ENCODE assay signal across 18 cellular contexts in the genomic region with DNA sequence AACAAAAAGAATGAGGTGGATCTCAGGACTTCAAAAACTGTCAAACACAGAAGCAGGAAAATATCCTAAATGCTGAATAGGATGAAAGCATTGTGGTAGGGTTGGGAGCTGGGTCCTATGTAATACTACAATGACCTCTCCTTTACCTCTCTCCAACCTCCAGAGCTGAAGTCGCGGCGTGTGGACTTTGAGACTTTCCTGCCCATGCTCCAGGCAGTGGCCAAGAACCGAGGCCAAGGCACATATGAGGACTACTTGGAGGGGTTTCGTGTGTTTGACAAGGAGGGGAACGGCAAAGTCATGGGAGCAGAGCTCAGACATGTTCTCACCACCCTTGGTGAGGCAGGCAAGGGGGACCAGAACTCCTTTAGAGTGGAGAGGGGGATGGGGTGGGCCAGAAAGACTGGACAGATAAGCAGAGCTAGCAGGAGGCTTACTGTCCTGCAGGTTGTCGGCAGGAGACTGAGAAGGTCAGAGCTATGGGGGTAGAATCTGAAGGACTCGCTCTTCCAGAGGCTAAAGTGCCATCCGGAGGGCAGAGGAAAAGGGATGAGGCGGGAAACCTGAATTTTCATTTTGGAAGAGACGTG. TPM values are rescaled to one million over a fixed set of nuclear protein-coding genes. Genes with fewer than 3 reads are reported as not detected.
DNase-seq lines count a peak whose midpoint lies in the region; ATAC-seq and TF ChIP-seq lines count a peak whose summit lies in the region.
"Had no signal": no experiment of that assay in that cellular context is flagged by ENCODE, and none has a peak within 500 bp of the region (broad histone marks: within the 10 kb centered on the region; RNA-seq: fewer than 3 reads in every experiment).

No MANE protein-coding gene starts in this region.

- H3K36me3 ChIP-seq in psoas muscle (ENCODE audit: insufficient read depth in 1 of 2, low read depth in 1 of 2), result peaks cover 7 to 10% of the 10 kb centered on the region in 2 donors

- H3K4me1 Mint-ChIP-seq in activated CD4-positive, alpha-beta T cell treated with anti-CD3 and anti-CD28 coated beads, Interleukin-2, amount 10 ng/mL, durations not matched to agents 7 days and 5 days, result peaks cover 65% of the 10 kb centered on the region
- peaks cover 58 to 66% of the 10 kb centered on the region in 2 donors for H3K4me1 Mint-ChIP-seq in immature natural killer cell

- peak overlapping the region; percentile 47 for H3K27ac Mint-ChIP-seq in activated CD4-positive, alpha-beta T cell treated with anti-CD3 and anti-CD28 coated beads, Interleukin-2, amount 10 ng/mL, durations not matched to agents 7 days and 5 days
- peak overlapping the region in 1 of 6 donors; percentile 59 for H3K27ac Mint-ChIP-seq in immature natural killer cell

- H3K9me3 ChIP-seq in psoas muscle, result no peaks in the 10 kb centered on the region
- H3K9me3 ChIP-seq: A549, thoracic aorta had no signal

- intact Hi-C loops in psoas muscle (cut with DNase I), result loop anchor here in 1 of 2 donors (5.0 kb wide), 1 partner anchor 33 kb away; no protein-coding TSS in a partner anchor
- intact Hi-C loops in dorsolateral prefrontal cortex (cut with DNase I), result no loop called here

- ATAC-seq in psoas muscle, result no peak
- ATAC-seq: A549, SK-N-SH treated with all-trans-retinoic acid at 6 μM for 48 hours had no signal

- no peaks in the 10 kb centered on the region for H3K9me3 Mint-ChIP-seq in activated CD4-positive, alpha-beta T cell treated with anti-CD3 and anti-CD28 coated beads, Interleukin-2, amount 10 ng/mL, durations not matched to agents 7 days and 5 days
- H3K9me3 Mint-ChIP-seq in immature natural killer cell, result no peaks in the 10 kb centered on the region

- H3K27me3 ChIP-seq in psoas muscle (ENCODE audit: insufficient read depth in 3 of 3, low read length in 2 of 3) (no peaks in the 10 kb centered on the region), dorsolateral prefrontal cortex (no peaks in the 10 kb centered on the region)

- H3K27me3 Mint-ChIP-seq in activated CD4-positive, alpha-beta T cell treated with anti-CD3 and anti-CD28 coated beads, Interleukin-2, amount 10 ng/mL, durations not matched to agents 7 days and 5 days, result no peaks in the 10 kb centered on the region
- peaks cover 8 to 35% (median 16%) of the 10 kb centered on the region in 3 donors for H3K27me3 Mint-ChIP-seq in immature natural killer cell (ENCODE audit: low read depth in 3 of 3)

- POLR2A ChIA-PET in activated CD4-positive, alpha-beta T cell treated with anti-CD3 and anti-CD28 coated beads, Interleukin-2, amount 10 ng/mL, durations not matched to agents 7 days and 5 days (lab: Charles Lee), result no interaction called here

- TF ChIP-seq CTCF in VCaP (conservative IDR thresholded peaks at IDR 0.05) (no peak), psoas muscle (IDR thresholded peaks at IDR 0.05) (no peak), dorsolateral prefrontal cortex (IDR thresholded peaks at IDR 0.05 in 54 of 56, conservative IDR thresholded peaks at IDR 0.05 in 2 of 56; ENCODE audit: low read depth in 1 of 56, partially characterized antibody in 56 of 56) (no peak)

- H3K4me1 ChIP-seq in psoas muscle, result peaks cover 34% of the 10 kb centered on the region

- H3K27ac ChIP-seq in VCaP, result peak overlapping the region; percentile 94
- H3K27ac ChIP-seq in psoas muscle, result peak overlapping the region; percentile 15
- peak overlapping the region in 1 of 59 donors; percentile 27 for H3K27ac ChIP-seq in dorsolateral prefrontal cortex
- H3K27ac ChIP-seq: A549, thoracic aorta had no signal

- 84 to 91% (median 87%) methylated on average over 11 of the region's 11 CpGs for WGBS in psoas muscle, 3 donors

- peaks cover 41% of the 10 kb centered on the region for H3K36me3 Mint-ChIP-seq in activated CD4-positive, alpha-beta T cell treated with anti-CD3 and anti-CD28 coated beads, Interleukin-2, amount 10 ng/mL, durations not matched to agents 7 days and 5 days (ENCODE audit: low read depth)
- peaks cover 6 to 7% (median 7%) of the 10 kb centered on the region in 3 donors for H3K36me3 Mint-ChIP-seq in immature natural killer cell

- H3K4me3 ChIP-seq in psoas muscle, result peak overlapping the region; percentile 75
- no peak overlapping the region for H3K4me3 ChIP-seq in dorsolateral prefrontal cortex
- H3K4me3 ChIP-seq: A549, thoracic aorta had no signal

- DNase-seq in activated CD4-positive, alpha-beta T cell treated with anti-CD3 and anti-CD28 coated beads, Interleukin-2, amount 10 ng/mL, durations not matched to agents 7 days and 5 days, result no peak
- DNase-seq in activated CD4-positive, alpha-beta T cell treated with anti-CD3 and anti-CD28 coated beads, Interleukin-2, amount 50 U/mL, for 48 hours, result no peak
- DNase-seq in immature natural killer cell (no peak), psoas muscle (no peak), dorsolateral prefrontal cortex (no peak), globus pallidus (ENCODE audit: low spot score) (no peak), cerebellum (ENCODE audit: low spot score) (no peak)
- DNase-seq: activated CD4-positive, CD25-positive, alpha-beta regulatory T cell; GF-D8; hypothalamus; NCI-H1694; NCI-H510A; retina; stimulated activated CD4-positive, alpha-beta T cell treated with anti-CD3 and anti-CD28 coated beads, Interleukin-1b, Interleukin-23, amount 100 ng/mL, for 48 hours had no signal

- CTCF ChIA-PET in activated CD4-positive, alpha-beta T cell treated with anti-CD3 and anti-CD28 coated beads, Interleukin-2, amount 10 ng/mL, durations not matched to agents 7 days and 5 days (lab: Charles Lee), result interaction anchor here (0.5 to 2.7 kb wide), 9 partner anchors 8 to 103 kb away, joined by 3 to 14 read pairs (median 4); partner anchors contain the start of genes ANKRD52, ESYT1, SMARCC2 and ZC3H10

- peak overlapping the region; percentile 3 for H3K4me3 Mint-ChIP-seq in activated CD4-positive, alpha-beta T cell treated with anti-CD3 and anti-CD28 coated beads, Interleukin-2, amount 10 ng/mL, durations not matched to agents 7 days and 5 days
- peak overlapping the region in 4 of 5 donors; percentile 8 to 47 (median 26) for H3K4me3 Mint-ChIP-seq in immature natural killer cell

RNA-seq across cellular contexts. Expression of gene MYL6, which starts 2.8 kb away (rescaled TPM):
- total RNA-seq in activated CD4-positive, alpha-beta T cell treated with anti-CD3 and anti-CD28 coated beads, Interleukin-2, amount 10 ng/mL, durations not matched to agents 7 days and 5 days, result 1,000 to 10,000 TPM; 1,336 to 1,525 TPM
- 1,000 to 10,000 TPM; 2,998 to 5,712 (median 4,230) TPM for polyA plus RNA-seq in immature natural killer cell
- total RNA-seq in psoas muscle, result 100 to 1,000 TPM; 216 to 395 (median 291) TPM
- polyA plus RNA-seq in psoas muscle, result 100 to 1,000 TPM; 384 to 711 (median 489) TPM
- total RNA-seq in dorsolateral prefrontal cortex, result 100 to 1,000 TPM; 295 to 716 (median 377) TPM
- 332 TPM for total RNA-seq in cerebellum

RNA-seq across cellular contexts. Expression of gene MYL6B, which starts 3.0 kb away (rescaled TPM):
- 10 to 100 TPM; 56.6 to 63.4 TPM for total RNA-seq in activated CD4-positive, alpha-beta T cell treated with anti-CD3 and anti-CD28 coated beads, Interleukin-2, amount 10 ng/mL, durations not matched to agents 7 days and 5 days
- polyA plus RNA-seq in immature natural killer cell (10 to 100 TPM in 1 of 3 donors, 1 to 10 TPM in 2; 1.5 to 12.9 (median 9.3) TPM), psoas muscle (100 to 1,000 TPM; 151 to 786 (median 413) TPM)
- total RNA-seq in psoas muscle (1,000 to 10,000 TPM in 1 of 4 donors, 100 to 1,000 TPM in 3; 113 to 2,222 (median 606) TPM), dorsolateral prefrontal cortex (100 to 1,000 TPM in 116 of 120 experiments, 10 to 100 TPM in 4; 75.7 to 236 (median 160) TPM), cerebellum (39.5 TPM)

RNA-seq across cellular contexts. Expression of gene ESYT1, which starts 27.3 kb away (rescaled TPM):
- 100 to 1,000 TPM; 367 to 399 TPM for total RNA-seq in activated CD4-positive, alpha-beta T cell treated with anti-CD3 and anti-CD28 coated beads, Interleukin-2, amount 10 ng/mL, durations not matched to agents 7 days and 5 days
- polyA plus RNA-seq in immature natural killer cell (100 to 1,000 TPM; 217 to 502 (median 273) TPM), psoas muscle (10 to 100 TPM; 20.2 to 40.6 (median 21.0) TPM)
- total RNA-seq in psoas muscle (10 to 100 TPM; 36.7 to 57.4 (median 44.4) TPM), dorsolateral prefrontal cortex (10 to 100 TPM; 32.5 to 86.2 (median 56.5) TPM), cerebellum (32.2 TPM)

RNA-seq across cellular contexts. Expression of gene SMARCC2, which starts 33.9 kb away (rescaled TPM):
- total RNA-seq in activated CD4-positive, alpha-beta T cell treated with anti-CD3 and anti-CD28 coated beads, Interleukin-2, amount 10 ng/mL, durations not matched to agents 7 days and 5 days, result 100 to 1,000 TPM; 140 to 173 TPM
- polyA plus RNA-seq in immature natural killer cell, result 100 to 1,000 TPM in 1 of 3 donors, 10 to 100 TPM in 2; 25.7 to 118 (median 43.7) TPM
- total RNA-seq in psoas muscle, result 10 to 100 TPM; 49.8 to 78.7 (median 69.7) TPM
- 10 to 100 TPM; 16.5 to 46.1 (median 26.5) TPM for polyA plus RNA-seq in psoas muscle
- 100 to 1,000 TPM; 144 to 252 (median 196) TPM for total RNA-seq in dorsolateral prefrontal cortex
- 96.5 TPM for total RNA-seq in cerebellum

RNA-seq across cellular contexts. Expression of gene ZC3H10, which starts 37.3 kb away (rescaled TPM):
- 1 to 10 TPM; 8.2 to 9.1 TPM for total RNA-seq in activated CD4-positive, alpha-beta T cell treated with anti-CD3 and anti-CD28 coated beads, Interleukin-2, amount 10 ng/mL, durations not matched to agents 7 days and 5 days
- 1 to 10 TPM in 2 of 3 donors, under 1 TPM in 1; 0.86 to 4.2 (median 1.3) TPM for polyA plus RNA-seq in immature natural killer cell
- total RNA-seq in psoas muscle, result 10 to 100 TPM in 1 of 4 donors, 1 to 10 TPM in 3; 5.0 to 10.3 (median 6.6) TPM
- 1 to 10 TPM; 3.5 to 7.8 (median 4.5) TPM for polyA plus RNA-seq in psoas muscle
- total RNA-seq in dorsolateral prefrontal cortex, result 10 to 100 TPM in 25 of 120 experiments, 1 to 10 TPM in 95; 4.3 to 14.7 (median 8.4) TPM
- 9.4 TPM for total RNA-seq in cerebellum

Comparison
In these comparisons a context has a peak if more than half of its experiments do, and no peak if none do; other contexts are left out.
1. RNA of gene ESYT1, which starts 27.3 kb away (total RNA-seq): 367 to 399 TPM in activated CD4-positive, alpha-beta T cell treated with anti-CD3 and anti-CD28 coated beads, Interleukin-2, amount 10 ng/mL, durations not matched to agents 7 days and 5 days; 32.5 to 86.2 TPM in dorsolateral prefrontal cortex, 36.7 to 57.4 TPM in psoas muscle and 32.2 TPM in cerebellum (single experiment); every median in the first group is over 4 times any median in the second.